ENCODE assay signal across 30 cellular contexts in genomic region chr18:1056404-1056803, GRCh38.
A peak's percentile ranks its signal among the peaks of the same experiment; 100 is the strongest.
DNase-seq lines count a peak whose midpoint lies in the region; ATAC-seq, FAIRE-seq and TF ChIP-seq lines count a peak whose summit lies in the region.
"Had no signal": no experiment of that assay in that cellular context is flagged by ENCODE, and none has a peak within 500 bp of the region (broad histone marks: within the 10 kb centered on the region; RNA-seq: fewer than 3 reads in every experiment).

No MANE protein-coding gene starts in this region.

- H3K4ac ChIP-seq in H1 (replicated peaks; ENCODE audit: insufficient read length, low read depth, low read length) = no peak overlapping the region

- H3K23me2 ChIP-seq in H1 (ENCODE audit: low read depth, low read length) = no peaks in the 10 kb centered on the region

- TF ChIP-seq RAD21 in K562 (CRISPR knock-in tag; conservative IDR thresholded peaks at IDR 0.05 in 1 of 2, IDR thresholded peaks at IDR 0.05 in 1 of 2) (no peak), H1 (IDR thresholded peaks at IDR 0.05 in 1 of 2, conservative IDR thresholded peaks at IDR 0.05 in 1 of 2; ENCODE audit: low read depth in 2 of 2, low read length in 2 of 2) (no peak)

- H3K18ac ChIP-seq in H1 (ENCODE audit: extremely low read depth, low read length) = no peak overlapping the region

- TF ChIP-seq EP300 in K562 (IDR thresholded peaks at IDR 0.05; ENCODE audit: low read length) (no peak), H1 (IDR thresholded peaks at IDR 0.05; ENCODE audit: borderline replicate concordance in 1 of 2, low read depth in 2 of 2, low read length in 2 of 2) (no peak)

- H3K27me3 ChIP-seq in K562 (ENCODE audit: control insufficient read depth in 2 of 2, insufficient read depth in 2 of 2, low read length in 2 of 2) = no peaks in the 10 kb centered on the region
- H3K27me3 ChIP-seq in H1 (replicated peaks in 1 of 4; ENCODE audit: control insufficient read depth in 3 of 4, extremely low read depth in 1 of 4, insufficient read depth in 3 of 4, low read length in 3 of 4) = no peaks in the 10 kb centered on the region
- H3K27me3 ChIP-seq: BE2C; BLaER1; BLaER1 treated with 17β-estradiol and CSF1 and Interleukin-3, amounts not matched to agents 10 nM and 100 nM had no signal

- no peak overlapping the region for H3K23ac ChIP-seq in H1 (ENCODE audit: insufficient read length)

- no peak overlapping the region for H4K8ac ChIP-seq in H1 (ENCODE audit: extremely low read depth, insufficient read depth, low read length)

- H3K4me2 ChIP-seq in K562 (ENCODE audit: insufficient read depth, low read length) (no peak overlapping the region), H1 (ENCODE audit: insufficient read depth in 1 of 2, low read depth in 2 of 2, low read length in 2 of 2) (no peak overlapping the region)
- H3K4me2 ChIP-seq: A549; BLaER1; BLaER1 treated with 17β-estradiol and CSF1 and Interleukin-3, amounts not matched to agents 10 nM and 100 nM had no signal

- H2BK15ac ChIP-seq in H1 (ENCODE audit: low read length) = no peak overlapping the region

- no peak overlapping the region for H2BK5ac ChIP-seq in H1 (ENCODE audit: low read depth, low read length)

- in situ Hi-C loops in K562 (cut with MboI) = no loop called here

- intact Hi-C loops in K562 (cut with micrococcal nuclease) = no loop called here

- H3K79me1 ChIP-seq in H1 (ENCODE audit: low read depth, low read length) = no peaks in the 10 kb centered on the region

- peaks cover 0 to 17% of the 10 kb centered on the region in 2 experiments; a peak in 3 of 5 replicates for H3K4me1 ChIP-seq in K562 (replicated peaks in 1 of 2; ENCODE audit: control insufficient read depth in 2 of 2, insufficient read depth in 2 of 2, low read length in 2 of 2)
- no peaks in the 10 kb centered on the region for H3K4me1 ChIP-seq in H1 (replicated peaks in 1 of 4; ENCODE audit: control insufficient read depth in 3 of 4, insufficient read depth in 4 of 4, low read length in 3 of 4)
- H3K4me1 ChIP-seq: A549; BE2C; BLaER1; BLaER1 treated with 17β-estradiol and CSF1 and Interleukin-3, amounts not matched to agents 10 nM and 100 nM; Caco-2 had no signal

- H3K79me2 ChIP-seq in K562 (ENCODE audit: control insufficient read depth, insufficient read depth, low read length) (no peaks in the 10 kb centered on the region), H1 (ENCODE audit: control insufficient read depth in 1 of 2, insufficient read depth in 2 of 2, low read length in 2 of 2) (peaks cover 0 to 2% of the 10 kb centered on the region in 2 experiments; a peak in 1 of 4 replicates)

- no peak overlapping the region for H2BK120ac ChIP-seq in H1 (replicated peaks; ENCODE audit: low read depth, low read length)

- no peak for TF ChIP-seq CTCF in K562 (IDR thresholded peaks at IDR 0.05 in 2 of 3, conservative IDR thresholded peaks at IDR 0.05 in 1 of 3; ENCODE audit: insufficient read depth in 2 of 3, low read depth in 1 of 3, low read length in 3 of 3)
- no peak for TF ChIP-seq CTCF in H1 (IDR thresholded peaks at IDR 0.05; ENCODE audit: control extremely low read depth in 1 of 3, insufficient read depth in 1 of 3, low read depth in 1 of 3, low read length in 3 of 3)

- H3K9me3 ChIP-seq in K562 (replicated peaks; ENCODE audit: control insufficient read depth, insufficient read depth, low read depth, low read length) (0 out of 2 replicates have a peak, but pooled peaks cover 4% of the 10 kb centered on the region), H1 (ENCODE audit: insufficient read depth in 2 of 2, low read depth in 1 of 2, low read length in 1 of 2) (no peaks in the 10 kb centered on the region)
- H3K9me3 ChIP-seq: BE2C, Caco-2 had no signal

- H2AK5ac ChIP-seq in H1 (ENCODE audit: low read depth, low read length) = no peak overlapping the region

- H3K14ac ChIP-seq in H1 (ENCODE audit: insufficient read length) = no peak overlapping the region

- CTCF ChIA-PET in K562 (lab: Yijun Ruan, JAX; ENCODE audit: low intra/inter-chr PET ratio) = no interaction called here
- CTCF ChIA-PET in H1 (lab: Charles Lee; ENCODE audit: partially characterized antibody) = interaction anchor here (1.4 kb wide), 1 partner anchor 10 kb away, joined by 3 read pairs; no protein-coding TSS in a partner anchor

- H3K9ac ChIP-seq in K562 (ENCODE audit: insufficient read depth in 1 of 2, low read depth in 2 of 2, low read length in 2 of 2) (no peak overlapping the region), H1 (replicated peaks in 1 of 4; ENCODE audit: extremely low read depth in 1 of 4, low read depth in 3 of 4, low read length in 3 of 4) (no peak overlapping the region)
- H3K9ac ChIP-seq: BLaER1; BLaER1 treated with 17β-estradiol and CSF1 and Interleukin-3, amounts not matched to agents 10 nM and 100 nM had no signal

- no peaks in the 10 kb centered on the region for H3K9me1 ChIP-seq in K562 (ENCODE audit: control insufficient read depth, insufficient read depth, low read length)

- 49% methylated on average over 2 of the region's 2 CpGs for WGBS in K562 (ENCODE audit: insufficient coverage, low coverage, missing lambda C conversion rate)
- WGBS in H1 (ENCODE audit: extremely low coverage in 1 of 2, insufficient coverage in 1 of 2, insufficient read length in 1 of 2, insufficient replicate concordance in 2 of 2, low coverage in 1 of 2, low lambda C conversion rate in 2 of 2, missing lambda C conversion rate in 1 of 2), 2 experiments = 85% methylated on average over 2 of the region's 2 CpGs; no CpG with 5 or more reads in 1 of the 2 experiments

- FAIRE-seq in K562 (lab: Jason Lieb, UNC) (no peak), H1 (lab: Jason Lieb, UNC) (no peak), urothelium cell line (lab: Jason Lieb, UNC) (peak; percentile 48), RCC 7860 (lab: Jason Lieb, UNC) (no peak)
- FAIRE-seq: A204.1, A549, D721Med had no signal

- H4K20me1 ChIP-seq in K562 (replicated peaks; ENCODE audit: control insufficient read depth, insufficient read depth, low read length) (no peaks in the 10 kb centered on the region), H1 (replicated peaks in 1 of 2; ENCODE audit: control insufficient read depth in 1 of 2, insufficient read depth in 2 of 2, low read length in 2 of 2) (no peaks in the 10 kb centered on the region)
- H4K20me1 ChIP-seq: BLaER1; BLaER1 treated with 17β-estradiol and CSF1 and Interleukin-3, amounts not matched to agents 10 nM and 100 nM had no signal

- POLR2A ChIA-PET in K562 (lab: Yijun Ruan, JAX) = no interaction called here
- POLR2A ChIA-PET in H1 (lab: Charles Lee; ENCODE audit: partially characterized antibody) = no interaction called here

- TF ChIP-seq POLR2A in K562 (conservative IDR thresholded peaks at IDR 0.05) (no peak), H1 (IDR thresholded peaks at IDR 0.05; ENCODE audit: control extremely low read depth in 1 of 2, low read depth in 2 of 2, low read length in 2 of 2) (no peak)

- ATAC-seq in K562 = no peak
- ATAC-seq: A549; CD8-positive, alpha-beta T cell had no signal

- H3K56ac ChIP-seq in H1 (replicated peaks; ENCODE audit: insufficient read length, low read depth, low read length) = no peak overlapping the region

- no peaks in the 10 kb centered on the region for H3K36me3 ChIP-seq in K562 (ENCODE audit: control insufficient read depth, insufficient read depth, low read length)
- H3K36me3 ChIP-seq in H1 (ENCODE audit: control insufficient read depth in 2 of 4, insufficient read depth in 4 of 4, low read length in 3 of 4) = no peaks in the 10 kb centered on the region
- H3K36me3 ChIP-seq: BE2C; BLaER1; BLaER1 treated with 17β-estradiol and CSF1 and Interleukin-3, amounts not matched to agents 10 nM and 100 nM had no signal

- no peak overlapping the region for H4K5ac ChIP-seq in H1 (ENCODE audit: insufficient read length, low read depth, low read length)

- no peak overlapping the region for H2BK20ac ChIP-seq in H1 (ENCODE audit: low read length)

- no peak overlapping the region for H2BK12ac ChIP-seq in H1 (ENCODE audit: low read depth, low read length)

- H3K27ac ChIP-seq in K562 (ENCODE audit: extremely low read depth, low read depth, low read length) (no peak overlapping the region), H1 (ENCODE audit: low read depth, low read length) (no peak overlapping the region)
- H3K27ac ChIP-seq: 22Rv1; A549; BLaER1; BLaER1 treated with 17β-estradiol and CSF1 and Interleukin-3, amounts not matched to agents 10 nM and 100 nM; C4-2B had no signal

- BruUV-seq in K562 (replicated peaks; lab: Mats Ljungman, UMichigan) = no TSS peak

- DNase-seq in K562 (ENCODE audit: extremely low read depth in 1 of 4, low spot score in 3 of 4) = no peak
- no peak for DNase-seq in H1 (ENCODE audit: low read depth in 1 of 2, low spot score in 2 of 2)
- DNase-seq in urothelium cell line (ENCODE audit: low spot score) = no peak
- DNase-seq in H4 (ENCODE audit: low spot score) = no peak
- DNase-seq in RCC 7860 (ENCODE audit: low spot score) = no peak
- DNase-seq in D341Med (ENCODE audit: low spot score) = no peak
- DNase-seq: 8988T; ACHN; AML-193; BE2C; C1 segment of cervical spinal cord; Caco-2; Calu3; CD4-positive, alpha-beta memory T cell; CD4-positive, alpha-beta T cell; CD4-positive, CD25-positive, alpha-beta regulatory T cell; CD8-positive, alpha-beta memory T cell; CD8-positive, alpha-beta T cell; COR-L47; DMS 273 treated with DMSO at 0.1 percent for 48 hours; DMS153; DND-41; EL had no signal

- H3K4me3 ChIP-seq in K562 (no peak overlapping the region), H1 (ENCODE audit: extremely low read depth in 1 of 4, insufficient read depth in 2 of 4, low read depth in 3 of 4, low read length in 4 of 4) (no peak overlapping the region)
- H3K4me3 ChIP-seq: A549; BLaER1; BLaER1 treated with 17β-estradiol and CSF1 and Interleukin-3, amounts not matched to agents 10 nM and 100 nM had no signal

- H2AFZ ChIP-seq in K562 (ENCODE audit: low read depth, low read length) (no peak overlapping the region), H1 (ENCODE audit: low read length) (no peak overlapping the region)

- H4K91ac ChIP-seq in H1 (replicated peaks; ENCODE audit: insufficient read length, low read length) = no peak overlapping the region

TF ChIP-seq in K562, 482 proteins besides CTCF, POLR2A, EP300 and RAD21 (continues in another document):
- no peak for TF ChIP-seq PYGO2 (tag; IDR thresholded peaks at IDR 0.05)
- no peak for TF ChIP-seq ETV5 (CRISPR knock-in tag; IDR thresholded peaks at IDR 0.05; ENCODE audit: low read depth)
- TF ChIP-seq BCOR (IDR thresholded peaks at IDR 0.05) = peak; percentile 66; the same call in 1 of the 2 replicates
- peak; percentile 90 for TF ChIP-seq RBM25 (IDR thresholded peaks at IDR 0.05; ENCODE audit: low read depth, low read length, severe bottlenecking)

TF ChIP-seq in H1, 55 proteins besides CTCF, POLR2A, EP300 and RAD21 (continues in another document):
- no peak for TF ChIP-seq KDM4A (IDR thresholded peaks at IDR 0.05; ENCODE audit: low read depth, low read length, severe bottlenecking)
- 0 out of 2 replicates have a peak, but pooled peaks have one; percentile 62 for TF ChIP-seq KDM1A (IDR thresholded peaks at IDR 0.05; ENCODE audit: borderline replicate concordance, low read length)
- no peak for TF ChIP-seq TAF1 (IDR thresholded peaks at IDR 0.05; ENCODE audit: low read depth, low read length)
- no peak for TF ChIP-seq ZNF274 (IDR thresholded peaks at IDR 0.05; ENCODE audit: borderline replicate concordance, extremely low read depth, low read length)
- TF ChIP-seq HDAC6 (IDR thresholded peaks at IDR 0.05; ENCODE audit: low read depth, low read length) = no peak
- TF ChIP-seq TCF12 (IDR thresholded peaks at IDR 0.05; ENCODE audit: low read depth, low read length) = no peak

Comparison
In these comparisons a context has a peak if more than half of its experiments do, and no peak if none do; other contexts are left out.
1. Of the 49 proteins assayed by ChIP-seq in both K562 and H1: peak only in K562: CBX5 and HDAC2; only in H1: KDM1A; in both: none; in neither: 46.